Comparison of ENCODE assay signal across 18 cellular contexts in genomic region chr10:132436861-132437410, GRCh38. TPM values are rescaled to one million over a fixed set of nuclear protein-coding genes. Genes with fewer than 3 reads are reported as not detected.
DNase-seq lines count a peak whose midpoint lies in the region; ATAC-seq lines count a peak whose summit lies in the region.
"Had no signal": no experiment of that assay in that cellular context is flagged by ENCODE, and none has a peak within 500 bp of the region (broad histone marks: within the 10 kb centered on the region; RNA-seq: fewer than 3 reads in every experiment).

No MANE protein-coding gene starts in this region.

- H2BK15ac ChIP-seq in mesendoderm (replicated peaks; ENCODE audit: low read depth), result no peak overlapping the region

- no peak overlapping the region for H3K4ac ChIP-seq in mesendoderm (ENCODE audit: low read depth, low read length)

- ATAC-seq in right cardiac atrium (no peak), T-helper 17 cell (no peak)

- H3K27me3 ChIP-seq in right cardiac atrium (ENCODE audit: control insufficient read depth, insufficient read depth) (no peaks in the 10 kb centered on the region), mesendoderm (ENCODE audit: insufficient read depth, low read length, poor library complexity) (no peaks in the 10 kb centered on the region)
- H3K27me3 ChIP-seq: MG63 had no signal

- POLR2A ChIA-PET in activated CD4-positive, alpha-beta memory T cell treated with anti-CD3 and anti-CD28 coated beads, Interleukin-2, amount 10 ng/mL, durations not matched to agents 7 days and 5 days (lab: Charles Lee), result no interaction called here

- H3K4me3 ChIP-seq in right cardiac atrium (ENCODE audit: low read length) (no peak overlapping the region), mesendoderm (ENCODE audit: low read length) (no peak overlapping the region)
- H3K4me3 ChIP-seq: MG63 had no signal

- H3K27ac ChIP-seq in right cardiac atrium (ENCODE audit: low read length), result no peak overlapping the region
- H3K27ac ChIP-seq in mesendoderm (ENCODE audit: low read depth, low read length), result no peak overlapping the region

- no peak overlapping the region for H2BK120ac ChIP-seq in mesendoderm (ENCODE audit: low read depth, low read length)

- CTCF ChIA-PET in activated CD4-positive, alpha-beta memory T cell treated with anti-CD3 and anti-CD28 coated beads, Interleukin-2, amount 10 ng/mL, durations not matched to agents 7 days and 5 days (lab: Charles Lee), result no interaction called here

- no peak overlapping the region for H3K9ac ChIP-seq in mesendoderm (ENCODE audit: low read length)

- H3K18ac ChIP-seq in mesendoderm (ENCODE audit: low read length), result no peak overlapping the region

- no peak overlapping the region for H3K23ac ChIP-seq in mesendoderm (ENCODE audit: low read length)

- H3K27me3 Mint-ChIP-seq in T-helper 17 cell, result no peaks in the 10 kb centered on the region
- H3K27me3 Mint-ChIP-seq in activated CD4-positive, alpha-beta memory T cell treated with anti-CD3 and anti-CD28 coated beads, Interleukin-2, amount 10 ng/mL, durations not matched to agents 7 days and 5 days, result no peaks in the 10 kb centered on the region
- H3K27me3 Mint-ChIP-seq: CD8-positive, alpha-beta memory T cell had no signal

- H3K9me3 Mint-ChIP-seq in activated CD4-positive, alpha-beta memory T cell treated with anti-CD3 and anti-CD28 coated beads, Interleukin-2, amount 10 ng/mL, durations not matched to agents 7 days and 5 days, result peaks cover 2% of the 10 kb centered on the region
- H3K9me3 Mint-ChIP-seq: CD8-positive, alpha-beta memory T cell had no signal

- no peak overlapping the region for H4K5ac ChIP-seq in mesendoderm (ENCODE audit: low read length)

- H3K4me3 Mint-ChIP-seq in T-helper 17 cell, result no peak overlapping the region
- no peak overlapping the region for H3K4me3 Mint-ChIP-seq in activated CD4-positive, alpha-beta memory T cell treated with anti-CD3 and anti-CD28 coated beads, Interleukin-2, amount 10 ng/mL, durations not matched to agents 7 days and 5 days
- H3K4me3 Mint-ChIP-seq: CD8-positive, alpha-beta memory T cell; HFFc6 had no signal

- no peaks in the 10 kb centered on the region for H3K79me2 ChIP-seq in mesendoderm (ENCODE audit: control insufficient read depth, insufficient read depth, low read length)

- H4K8ac ChIP-seq in mesendoderm (ENCODE audit: low read depth, low read length), result no peak overlapping the region

- H2AK5ac ChIP-seq in mesendoderm (ENCODE audit: low read length), result no peak overlapping the region

- WGBS in right cardiac atrium, result 88% methylated on average over 15 of the region's 15 CpGs
- no CpG with 5 or more reads among the region's 15 CpGs for WGBS in mesendoderm (ENCODE audit: extremely low coverage, insufficient coverage, low lambda C conversion rate)

- H2BK5ac ChIP-seq in mesendoderm (ENCODE audit: low read length), result no peak overlapping the region

- H3K36me3 ChIP-seq in mesendoderm (ENCODE audit: control insufficient read depth, insufficient read depth, low read length), result peaks cover 1% of the 10 kb centered on the region
- H3K36me3 ChIP-seq: MG63 had no signal

- H3K4me1 ChIP-seq in right cardiac atrium (ENCODE audit: control insufficient read depth, insufficient read depth, low read length), result no peaks in the 10 kb centered on the region
- H3K4me1 ChIP-seq in mesendoderm (ENCODE audit: control insufficient read depth, low read depth, low read length), result no peaks in the 10 kb centered on the region

- intact Hi-C loops in right cardiac atrium (cut with DNase I), result no loop called here
- intact Hi-C loops in cardiac septum (cut with DNase I), result no loop called here

- no peak overlapping the region for H3K4me2 ChIP-seq in mesendoderm (ENCODE audit: low read length)

- H3K27ac Mint-ChIP-seq in T-helper 17 cell, result peak overlapping the region; percentile 14
- no peak overlapping the region for H3K27ac Mint-ChIP-seq in activated CD4-positive, alpha-beta memory T cell treated with anti-CD3 and anti-CD28 coated beads, Interleukin-2, amount 10 ng/mL, durations not matched to agents 7 days and 5 days
- H3K27ac Mint-ChIP-seq: HFFc6 had no signal

- H3K56ac ChIP-seq in mesendoderm (ENCODE audit: low read length), result peak overlapping the region; percentile 7

- peaks cover 4% of the 10 kb centered on the region for H3K4me1 Mint-ChIP-seq in T-helper 17 cell
- H3K4me1 Mint-ChIP-seq in activated CD4-positive, alpha-beta memory T cell treated with anti-CD3 and anti-CD28 coated beads, Interleukin-2, amount 10 ng/mL, durations not matched to agents 7 days and 5 days, result peaks cover 5% of the 10 kb centered on the region

- H3K36me3 Mint-ChIP-seq in T-helper 17 cell (ENCODE audit: low read depth), result no peaks in the 10 kb centered on the region
- H3K36me3 Mint-ChIP-seq in activated CD4-positive, alpha-beta memory T cell treated with anti-CD3 and anti-CD28 coated beads, Interleukin-2, amount 10 ng/mL, durations not matched to agents 7 days and 5 days (ENCODE audit: low read depth), result no peaks in the 10 kb centered on the region
- H3K36me3 Mint-ChIP-seq: CD8-positive, alpha-beta memory T cell had no signal

- H3K9me3 ChIP-seq in right cardiac atrium (ENCODE audit: control insufficient read depth, low read length) (no peaks in the 10 kb centered on the region), T-helper 17 cell (ENCODE audit: control insufficient read depth, low read length, poor library complexity, severe bottlenecking) (no peaks in the 10 kb centered on the region)
- H3K9me3 ChIP-seq: MG63 had no signal

- H3K79me1 ChIP-seq in mesendoderm (ENCODE audit: low read length), result no peaks in the 10 kb centered on the region

- DNase-seq in right cardiac atrium (peak in 2 of 3 donors; percentile 13 to 41), cardiac septum (ENCODE audit: low spot score) (no peak), T-helper 17 cell (no peak), mesendoderm (no peak), RPMI8226 (no peak), NCI-H2029 (lab: John Stamatoyannopoulos, UW) (no peak)
- DNase-seq in activated CD4-positive, alpha-beta memory T cell treated with anti-CD3 and anti-CD28 coated beads, Interleukin-2, amount 10 ng/mL, durations not matched to agents 7 days and 5 days, result no peak
- DNase-seq: CD8-positive, alpha-beta memory T cell; DMS79; H7; HFFc6; KG1; MG63; NCI-H1092; NCI-H146; NCI-H2081 treated with DMSO at 0.1 percent for 48 hours; NCI-H446 treated with DMSO at 0.1 percent for 48 hours; NK-92 treated with Interleukin-12 subunit alpha and Interleukin-12 subunit beta, amount 100 ng/mL, for 24 hours had no signal

RNA-seq across cellular contexts. Expression of gene PWWP2B, which starts 39.9 kb away (rescaled TPM):
- total RNA-seq in right cardiac atrium (10 to 100 TPM in 2 of 4 donors, 1 to 10 TPM in 2; 7.0 to 10.6 (median 9.6) TPM), cardiac septum (14.3 TPM), T-helper 17 cell (10 to 100 TPM; 15.7 to 16.7 TPM)
- polyA plus RNA-seq in right cardiac atrium, result 9.1 TPM
- 4.0 TPM for polyA plus RNA-seq in mesendoderm (2013, experiment 1 of 2)
- polyA plus RNA-seq in mesendoderm (2013, experiment 2 of 2), result 3.9 TPM
- 1 to 10 TPM; 5.5 to 6.3 TPM for total RNA-seq in activated CD4-positive, alpha-beta memory T cell treated with anti-CD3 and anti-CD28 coated beads, Interleukin-2, amount 10 ng/mL, durations not matched to agents 7 days and 5 days

Comparison
In these comparisons a context has a peak if more than half of its experiments do, and no peak if none do; other contexts are left out.
1. DNase-seq: peak in right cardiac atrium (2 of 3); none in cardiac septum (single experiment), T-helper 17 cell (0 of 3), mesendoderm (single experiment), RPMI8226 (single experiment), activated CD4-positive, alpha-beta memory T cell treated with anti-CD3 and anti-CD28 coated beads, Interleukin-2, amount 10 ng/mL, durations not matched to agents 7 days and 5 days (single experiment) and NCI-H2029 (single experiment).